8 cellular contexts compared by ENCODE assay signal in the genomic region with DNA sequence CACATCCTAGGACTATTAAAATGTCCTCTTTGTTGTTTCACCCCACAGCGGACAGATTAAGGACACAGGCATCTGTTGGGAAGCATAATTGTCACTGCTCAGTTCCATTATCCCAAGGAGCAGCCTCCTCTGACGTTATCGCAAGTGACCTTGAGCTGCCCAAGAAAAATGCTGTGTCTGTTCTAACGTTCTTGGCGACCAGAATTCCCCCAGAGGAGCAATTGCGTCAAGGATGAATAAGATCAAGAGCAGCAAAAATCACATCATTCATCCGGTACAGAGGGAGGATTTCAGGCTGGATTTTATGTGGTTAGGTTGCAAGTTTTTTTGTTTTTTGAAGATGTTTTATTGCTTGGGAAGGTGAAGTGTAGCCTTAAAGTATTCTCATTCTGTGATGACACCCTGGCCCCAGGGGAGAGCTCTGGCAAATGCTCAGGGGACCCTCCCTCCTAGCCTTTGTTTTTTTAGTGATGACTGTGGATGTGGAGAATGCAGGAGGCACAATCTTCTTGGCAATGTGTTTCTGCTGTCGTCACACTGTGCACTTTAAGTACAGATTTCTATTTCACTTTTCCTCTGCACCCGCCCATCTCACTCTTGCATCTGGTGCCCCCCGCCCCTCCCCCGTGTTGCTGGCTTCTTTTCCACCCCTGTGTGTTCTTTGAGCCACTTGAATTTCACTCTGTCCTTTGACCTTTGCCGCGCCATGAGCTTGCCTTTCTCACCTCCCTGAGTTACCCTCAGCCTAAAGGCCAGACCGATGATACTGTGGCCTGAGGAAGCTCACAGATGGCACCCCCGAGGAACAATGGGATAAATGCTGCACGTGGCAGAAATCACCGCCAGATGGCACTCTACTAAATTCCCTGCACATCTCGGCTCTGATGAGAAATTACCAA.
DNase-seq lines count a peak whose midpoint lies in the region; ATAC-seq lines count a peak whose summit lies in the region.

No MANE protein-coding gene starts in this region.

- DNase-seq in COLO668 (lab: John Stamatoyannopoulos, UW; ENCODE audit: unreplicated experiment) (peak; percentile 41), GOT3 (lab: John Stamatoyannopoulos, UW) (peak; percentile 59), NCI-H2171 treated with DMSO at 0.1 percent for 48 hours (lab: John Stamatoyannopoulos, UW) (peak; percentile 51), cerebellum (ENCODE audit: low spot score) (peak; percentile 66), left kidney (ENCODE audit: low read depth, low spot score) (peak; percentile 88)
- DNase-seq in activated CD4-positive, alpha-beta T cell treated with anti-CD3 and anti-CD28 coated beads for 24 hours (ENCODE audit: low read depth in 2 of 2): peak; percentile 51 to 63
- DNase-seq in stimulated activated CD4-positive, alpha-beta T cell treated with anti-CD3 and anti-CD28 coated beads, Interleukin-2, amount 100 ng/mL, for 48 hours: peak; percentile 54 to 62

- ATAC-seq in GM19324 (IDR thresholded peaks at IDR 0.05; ENCODE audit: low FRiP score, unreplicated experiment): no peak
